Comparison of ENCODE assay signal across 8 cellular contexts in genomic region chr17:8628609-8629169, GRCh38. TPM values are rescaled to one million over a fixed set of nuclear protein-coding genes. Genes with fewer than 3 reads are reported as not detected.
DNase-seq lines count a peak whose midpoint lies in the region; ATAC-seq, FAIRE-seq and TF ChIP-seq lines count a peak whose summit lies in the region.

No MANE protein-coding gene starts in this region.

- no peak for TF ChIP-seq CTCF in HepG2 (CRISPR knock-in tag; IDR thresholded peaks at IDR 0.05)

- peaks cover 12% of the 10 kb centered on the region for H3K4me1 Mint-ChIP-seq in activated naive CD8-positive, alpha-beta T cell treated with anti-CD3 and anti-CD28 coated beads, Interleukin-2, amount 10 ng/mL, durations not matched to agents 7 days and 5 days

- no peak for FAIRE-seq in HepG2 (lab: Jason Lieb, UNC)

- DNase-seq in GM23248, result peak; percentile 18
- DNase-seq in activated naive CD8-positive, alpha-beta T cell treated with anti-CD3 and anti-CD28 coated beads, Interleukin-2, amount 10 ng/mL, durations not matched to agents 7 days and 5 days, result no peak
- no peak for DNase-seq in HepG2 (ENCODE audit: low spot score)
- no peak for DNase-seq in Kasumi-1 (lab: John Stamatoyannopoulos, UW)
- DNase-seq in nucleus accumbens (lab: John Stamatoyannopoulos, UW), result no peak

- TSS peak; percentile 60 for BruUV-seq in HepG2 (replicated peaks; lab: Mats Ljungman, UMichigan)

- TF ChIP-seq EP300 in HepG2 (IDR thresholded peaks at IDR 0.05; ENCODE audit: low read depth in 2 of 2, low read length in 2 of 2) (no peak), HepG2 (CRISPR knock-in tag; IDR thresholded peaks at IDR 0.05; ENCODE audit: borderline replicate concordance) (no peak)

- peak overlapping the region; percentile 21 for H2AFZ ChIP-seq in ACC112 (ENCODE audit: low read length, unreplicated experiment)
- H2AFZ ChIP-seq in GM23248, result peak overlapping the region; percentile 85
- H2AFZ ChIP-seq in HepG2 (ENCODE audit: low read length), result no peak overlapping the region

- ATAC-seq in activated naive CD8-positive, alpha-beta T cell treated with anti-CD3 and anti-CD28 coated beads, Interleukin-2, amount 10 ng/mL, durations not matched to agents 7 days and 5 days (ENCODE audit: low read depth), result no peak
- ATAC-seq in HepG2 (no peak), HG03378 (IDR thresholded peaks at IDR 0.05; ENCODE audit: unreplicated experiment) (no peak), esophagus mucosa (no peak)

- peaks cover 47% of the 10 kb centered on the region for H3K79me2 ChIP-seq in ACC112 (ENCODE audit: control insufficient read depth, insufficient read depth, low read length, unreplicated experiment)
- H3K79me2 ChIP-seq in GM23248 (ENCODE audit: insufficient read depth), result peaks cover 66% of the 10 kb centered on the region
- peaks cover 63% of the 10 kb centered on the region for H3K79me2 ChIP-seq in HepG2 (ENCODE audit: insufficient read depth, low read length)

- no peaks in the 10 kb centered on the region for H3K9me2 ChIP-seq in GM23248 (ENCODE audit: insufficient read depth)

- TF ChIP-seq POLR2A in HepG2 (IDR thresholded peaks at IDR 0.05; ENCODE audit: insufficient read depth in 1 of 2, low read depth in 2 of 2, low read length in 2 of 2), result no peak

- POLR2A ChIA-PET in activated naive CD8-positive, alpha-beta T cell treated with anti-CD3 and anti-CD28 coated beads, Interleukin-2, amount 10 ng/mL, durations not matched to agents 7 days and 5 days (lab: Charles Lee), result no interaction called here
- POLR2A ChIA-PET in HepG2 (lab: Yijun Ruan, JAX), result no interaction called here

- H3F3A ChIP-seq in GM23248 (ENCODE audit: insufficient read depth), result no peaks in the 10 kb centered on the region; the same call in none of the 2 replicates

- TF ChIP-seq RAD21 in HepG2 (CRISPR knock-in tag; IDR thresholded peaks at IDR 0.05), result no peak

- no peak overlapping the region for H3K27ac ChIP-seq in ACC112 (ENCODE audit: low read depth, low read length)
- peak overlapping the region; percentile 73 for H3K27ac ChIP-seq in GM23248
- no peak overlapping the region for H3K27ac ChIP-seq in HepG2 (ENCODE audit: extremely low read length, insufficient read depth, low read length)

- intact Hi-C loops in HepG2 (cut with micrococcal nuclease; ENCODE audit: unreplicated experiment), result no loop called here

- H3K4me2 ChIP-seq in GM23248 (ENCODE audit: unreplicated experiment), result peak overlapping the region; percentile 97
- H3K4me2 ChIP-seq in HepG2 (ENCODE audit: low read depth, low read length), result peak overlapping the region; percentile 93

- in situ Hi-C loops in GM23248 (cut with MboI) (no loop called here), HepG2 (cut with HindIII; ENCODE audit: extremely low pct_ligation_motif_present, low pct_unique_long_range_greater_than_20kb) (no loop called here)

- no peaks in the 10 kb centered on the region for H3K36me3 ChIP-seq in ACC112 (ENCODE audit: insufficient read depth, low read length)
- H3K36me3 ChIP-seq in GM23248 (ENCODE audit: low read depth), result no peaks in the 10 kb centered on the region
- H3K36me3 ChIP-seq in HepG2 (replicated peaks in 1 of 2; ENCODE audit: control insufficient read depth in 1 of 2, insufficient read depth in 2 of 2, low read length in 2 of 2), result peaks cover 0 to 1% of the 10 kb centered on the region in 2 experiments; a peak in 2 of 5 replicates

- H4K20me1 ChIP-seq in GM23248 (ENCODE audit: insufficient read depth) (no peaks in the 10 kb centered on the region), HepG2 (ENCODE audit: insufficient read depth, low read length) (peaks cover 21% of the 10 kb centered on the region)

- H3K9me3 ChIP-seq in GM23248 (ENCODE audit: low read depth), result no peaks in the 10 kb centered on the region
- no peaks in the 10 kb centered on the region for H3K9me3 ChIP-seq in HepG2 (ENCODE audit: low read length)

- H3K27me3 Mint-ChIP-seq in activated naive CD8-positive, alpha-beta T cell treated with anti-CD3 and anti-CD28 coated beads, Interleukin-2, amount 10 ng/mL, durations not matched to agents 7 days and 5 days, result peaks cover 64% of the 10 kb centered on the region

- 27 to 31% methylated on average over 8 of the region's 8 CpGs for WGBS in GM23248 (ENCODE audit: low coverage in 1 of 2, low lambda C conversion rate in 2 of 2, missing lambda C conversion rate in 2 of 2), 2 experiments
- WGBS in HepG2 (ENCODE audit: low lambda C conversion rate), result 61% methylated on average over 8 of the region's 8 CpGs

- peak overlapping the region; percentile 93 for H3K9ac ChIP-seq in GM23248
- H3K9ac ChIP-seq in HepG2 (ENCODE audit: insufficient read depth, low read depth, low read length), result peak overlapping the region; percentile 95

- H3K27me3 ChIP-seq in ACC112 (ENCODE audit: insufficient read depth, low read length), result peaks cover 8% of the 10 kb centered on the region; the same call in 1 of the 2 replicates
- H3K27me3 ChIP-seq in GM23248 (replicated peaks; ENCODE audit: insufficient read depth), result no peaks in the 10 kb centered on the region
- H3K27me3 ChIP-seq in HepG2 (ENCODE audit: control insufficient read depth in 1 of 2, insufficient read depth in 2 of 2, low read length in 2 of 2), result no peaks in the 10 kb centered on the region

- CTCF ChIA-PET in HepG2 (lab: Yijun Ruan, JAX; ENCODE audit: low intra/inter-chr PET ratio, low total read pairs), result no interaction called here

- no peak overlapping the region for H3K27ac Mint-ChIP-seq in activated naive CD8-positive, alpha-beta T cell treated with anti-CD3 and anti-CD28 coated beads, Interleukin-2, amount 10 ng/mL, durations not matched to agents 7 days and 5 days

- H3K36me3 Mint-ChIP-seq in activated naive CD8-positive, alpha-beta T cell treated with anti-CD3 and anti-CD28 coated beads, Interleukin-2, amount 10 ng/mL, durations not matched to agents 7 days and 5 days, result peaks cover 2% of the 10 kb centered on the region

- H3K4me3 Mint-ChIP-seq in activated naive CD8-positive, alpha-beta T cell treated with anti-CD3 and anti-CD28 coated beads, Interleukin-2, amount 10 ng/mL, durations not matched to agents 7 days and 5 days, result peak overlapping the region; percentile 4

- H3K4me1 ChIP-seq in ACC112 (ENCODE audit: control insufficient read depth, insufficient read depth, low read length, unreplicated experiment), result peaks cover 6% of the 10 kb centered on the region
- peaks cover 9% of the 10 kb centered on the region; the same call in 1 of the 2 replicates for H3K4me1 ChIP-seq in GM23248 (ENCODE audit: insufficient read depth)
- H3K4me1 ChIP-seq in HepG2 (ENCODE audit: insufficient read depth, low read length), result peaks cover 42% of the 10 kb centered on the region

- no peaks in the 10 kb centered on the region for H3K9me3 Mint-ChIP-seq in activated naive CD8-positive, alpha-beta T cell treated with anti-CD3 and anti-CD28 coated beads, Interleukin-2, amount 10 ng/mL, durations not matched to agents 7 days and 5 days

- H3K4me3 ChIP-seq in ACC112 (ENCODE audit: low read depth, low read length) (peak overlapping the region; percentile 95), GM23248 (peak overlapping the region; percentile 96), HepG2 (replicated peaks in 1 of 3; ENCODE audit: insufficient read depth in 1 of 3, low read depth in 2 of 3, low read length in 3 of 3) (peak overlapping the region; percentile 94 to 99 (median 99))

TF ChIP-seq in HepG2, 621 proteins besides CTCF, POLR2A, EP300 and RAD21:
- peak; percentile 9; the same call in 1 of the 2 replicates for TF ChIP-seq DMAP1 (CRISPR knock-in tag; IDR thresholded peaks at IDR 0.05)
- TF ChIP-seq ZNF772 (CRISPR knock-in tag; IDR thresholded peaks at IDR 0.05), result no peak

RNA-seq across cellular contexts. Expression of gene MYH10, which starts 1.8 kb away (rescaled TPM):
- 39.2 and 46.8 TPM in 2 replicates for total RNA-seq in GM23248 (2014; rRNA removed; shearing (Covaris generic))
- 69.5 and 76.8 TPM in 2 replicates for polyA plus RNA-seq in GM23248 (2016; fragmentation: Nextera tagmentation; extraction: Ambion mirVana)
- total RNA-seq in activated naive CD8-positive, alpha-beta T cell treated with anti-CD3 and anti-CD28 coated beads, Interleukin-2, amount 10 ng/mL, durations not matched to agents 7 days and 5 days, result 10 to 100 TPM; 12.8 to 14.4 TPM
- total RNA-seq in HepG2 (2016; rRNA removed; fragmentation: Illumina TruSeq; extraction: Trizol), result 68.6 and 122 TPM in 2 replicates
- total RNA-seq in HepG2 (2016; cell fraction: cytosol; rRNA removed; fragmentation: Illumina TruSeq; extraction: Trizol; ENCODE audit: low read depth), result 7.0 and 7.2 TPM in 2 replicates
- total RNA-seq in HepG2 (2016; cell fraction: insoluble cytoplasmic fraction; rRNA removed; fragmentation: Illumina TruSeq; extraction: Trizol), result 66.9 and 98.1 TPM in 2 replicates
- 17.3 and 21.2 TPM in 2 replicates for total RNA-seq in HepG2 (2016; cell fraction: membrane; rRNA removed; fragmentation: Illumina TruSeq; extraction: Trizol)
- total RNA-seq in HepG2 (2016; cell fraction: nucleus; rRNA removed; fragmentation: Illumina TruSeq; extraction: Trizol), result 84.1 and 90.0 TPM in 2 replicates
- 43.4 and 44.1 TPM in 2 replicates for polyA plus RNA-seq in HepG2 (2011; rRNA removed)
- 31.4 and 44.1 TPM in 2 replicates for polyA plus RNA-seq in HepG2 (2011; cell fraction: cytosol; rRNA removed)
- 74.1 and 125 TPM in 2 replicates for polyA plus RNA-seq in HepG2 (2011; cell fraction: nucleus; rRNA removed)
- polyA plus RNA-seq in HepG2 (2012), result 35.7 and 50.5 TPM in 2 replicates
- polyA plus RNA-seq in HepG2 (2016; cell fraction: cytosol; fragmentation: Illumina TruSeq; extraction: Trizol; ENCODE audit: low read depth), result 1.5 and 1.7 TPM in 2 replicates
- 46.3 and 57.7 TPM in 2 replicates for polyA plus RNA-seq in HepG2 (2016; cell fraction: insoluble cytoplasmic fraction; fragmentation: Illumina TruSeq; extraction: Trizol; ENCODE audit: low read depth)
- polyA plus RNA-seq in HepG2 (2016; cell fraction: membrane; fragmentation: Illumina TruSeq; extraction: Trizol; ENCODE audit: low read depth), result 3.8 and 4.4 TPM in 2 replicates
- 88.3 and 89.7 TPM in 2 replicates for polyA plus RNA-seq in HepG2 (2016; cell fraction: nucleus; fragmentation: Illumina TruSeq; extraction: Trizol; ENCODE audit: insufficient read depth, low read depth)
- polyA minus RNA-seq in HepG2 (2011; rRNA and poly(A)+ RNA removed; ENCODE audit: low replicate concordance), result 8.2 and 85.8 TPM in 2 replicates
- polyA minus RNA-seq in HepG2 (2011; cell fraction: cytosol; rRNA and poly(A)+ RNA removed), result 60.2 and 68.5 TPM in 2 replicates
- polyA minus RNA-seq in HepG2 (2011; cell fraction: nucleus; rRNA and poly(A)+ RNA removed), result 127 and 140 TPM in 2 replicates
- total RNA-seq in esophagus mucosa, result 24.6 TPM
